In genomic region chr17:32854177-32854576, GRCh38 we compare ENCODE assay signal across 20 cellular contexts. TPM values are rescaled to one million over a fixed set of nuclear protein-coding genes. Genes with fewer than 3 reads are reported as not detected.
DNase-seq lines count a peak whose midpoint lies in the region; TF ChIP-seq lines count a peak whose summit lies in the region.
"Had no signal": no experiment of that assay in that cellular context is flagged by ENCODE, and none has a peak within 500 bp of the region (broad histone marks: within the 10 kb centered on the region; RNA-seq: fewer than 3 reads in every experiment).

No MANE protein-coding gene starts in this region.

- H3K4me3 Mint-ChIP-seq in chondrocyte (ENCODE audit: unreplicated experiment): peak overlapping the region; percentile 31
- H3K4me3 Mint-ChIP-seq: naive thymus-derived CD4-positive, alpha-beta T cell; stimulated activated naive B cell treated with anti-CD40 and anti-IgM and Interleukin-4, amounts not matched to agents 10 μg/mL and 1 μg/mL and 100 μg/mL, for 72 hours; T-helper 2 cell treated with Interferon-gamma antibody and Interleukin-4, amounts not matched to agents 5 μg/mL and 100 μg/mL, for 36 hours had no signal

- CTCF ChIA-PET in OCI-LY7 (lab: Charles Lee; ENCODE audit: unreplicated experiment): no interaction called here

- in situ Hi-C loops in ACHN (cut with HindIII; ENCODE audit: low pct_ligation_motif_present, low pct_unique_long_range_greater_than_20kb, low sequenced_read_pairs) (no loop called here), GM13977 (cut with MboI; ENCODE audit: low pct_unique_long_range_greater_than_20kb, low sequenced_read_pairs, unreplicated experiment) (no loop called here)

- H3K4me1 ChIP-seq in OCI-LY3 (ENCODE audit: low read length) (peaks cover 32% of the 10 kb centered on the region), mesendoderm (ENCODE audit: control insufficient read depth, low read depth, low read length) (peaks cover 2% of the 10 kb centered on the region), OCI-LY7 (ENCODE audit: insufficient read depth, low read length, poor library complexity, severe bottlenecking) (no peaks in the 10 kb centered on the region)
- H3K4me1 ChIP-seq: upper lobe of right lung had no signal

- H2BK5ac ChIP-seq in mesendoderm (ENCODE audit: low read length): no peak overlapping the region

- H3K27me3 Mint-ChIP-seq in chondrocyte (ENCODE audit: low read depth): no peaks in the 10 kb centered on the region

- H2AK5ac ChIP-seq in mesendoderm (ENCODE audit: low read length): no peak overlapping the region

- DNase-seq in ACHN (peak; percentile 54), chondrocyte (ENCODE audit: low spot score) (no peak), mesendoderm (peak; percentile 58), GM13977 (ENCODE audit: low spot score) (no peak), NCI-H146 (lab: John Stamatoyannopoulos, UW) (no peak), OCI-LY7 (ENCODE audit: low spot score) (no peak), hippocampal formation (lab: John Stamatoyannopoulos, UW) (no peak)
- DNase-seq: activated CD4-positive, CD25-positive, alpha-beta regulatory T cell treated with anti-CD3 and anti-CD28 coated beads, Interleukin-2, amount 50 U/mL, for 72 hours; amniotic stem cell; cerebellar nuclear complex; DMS153; naive thymus-derived CD4-positive, alpha-beta T cell; NCI-H1694 treated with DMSO at 0.1 percent for 48 hours; NCI-H446 treated with DMSO at 0.1 percent for 48 hours; stimulated activated CD4-positive, alpha-beta T cell treated with anti-CD3 and anti-CD28 coated beads, Interleukin-12 subunit alpha, Interleukin-12 subunit beta, amount 100 ng/mL, for 4 hours; stimulated activated naive B cell treated with anti-CD40 and anti-IgM and Interleukin-4, amounts not matched to agents 10 μg/mL and 1 μg/mL and 100 μg/mL, for 72 hours; upper lobe of right lung had no signal

- H2AFZ ChIP-seq in OCI-LY3 (ENCODE audit: low read depth, low read length) (no peak overlapping the region), OCI-LY7 (ENCODE audit: low read length) (no peak overlapping the region)

- H3K4ac ChIP-seq in mesendoderm (ENCODE audit: low read depth, low read length): no peak overlapping the region

- H3K9ac ChIP-seq in OCI-LY3 (ENCODE audit: low read length) (no peak overlapping the region), mesendoderm (ENCODE audit: low read length) (no peak overlapping the region)

- H3K9me2 ChIP-seq in OCI-LY7 (ENCODE audit: insufficient read depth, low read length): no peaks in the 10 kb centered on the region

- no peak overlapping the region for H4K8ac ChIP-seq in mesendoderm (ENCODE audit: low read depth, low read length)

- no peaks in the 10 kb centered on the region for H3K36me3 ChIP-seq in OCI-LY3 (replicated peaks; ENCODE audit: low read depth, low read length)
- H3K36me3 ChIP-seq in mesendoderm (ENCODE audit: control insufficient read depth, insufficient read depth, low read length): no peaks in the 10 kb centered on the region
- no peaks in the 10 kb centered on the region for H3K36me3 ChIP-seq in OCI-LY7 (ENCODE audit: insufficient read depth, low read length)
- H3K36me3 ChIP-seq: upper lobe of right lung had no signal

- POLR2A ChIA-PET in OCI-LY7 (lab: Charles Lee): no interaction called here

- peaks cover 2% of the 10 kb centered on the region for H3K79me1 ChIP-seq in mesendoderm (ENCODE audit: low read length)

- H3K27ac ChIP-seq in OCI-LY3 (ENCODE audit: low read length) (no peak overlapping the region), mesendoderm (ENCODE audit: low read depth, low read length) (no peak overlapping the region), OCI-LY7 (ENCODE audit: low read depth, low read length, poor library complexity, severe bottlenecking) (no peak overlapping the region)
- H3K27ac ChIP-seq: C4-2B, upper lobe of right lung had no signal

- intact Hi-C loops in OCI-LY7 (cut with micrococcal nuclease; ENCODE audit: unreplicated experiment): no loop called here

- BruUV-seq in OCI-LY7 (replicated peaks; lab: Mats Ljungman, UMichigan): no TSS peak

- no peak overlapping the region for H2BK15ac ChIP-seq in mesendoderm (replicated peaks; ENCODE audit: low read depth)

- H3K27ac Mint-ChIP-seq in chondrocyte (ENCODE audit: unreplicated experiment): peak overlapping the region; percentile 74
- H3K27ac Mint-ChIP-seq: naive thymus-derived CD4-positive, alpha-beta T cell; stimulated activated naive B cell treated with anti-CD40 and anti-IgM and Interleukin-4, amounts not matched to agents 10 μg/mL and 1 μg/mL and 100 μg/mL, for 72 hours; T-helper 2 cell treated with Interferon-gamma antibody and Interleukin-4, amounts not matched to agents 5 μg/mL and 100 μg/mL, for 36 hours had no signal

- no peak overlapping the region for H3K23ac ChIP-seq in mesendoderm (ENCODE audit: low read length)

- H3K56ac ChIP-seq in mesendoderm (ENCODE audit: low read length): no peak overlapping the region

- H3K27me3 ChIP-seq in OCI-LY3 (ENCODE audit: low read depth, low read length) (no peaks in the 10 kb centered on the region), mesendoderm (ENCODE audit: insufficient read depth, low read length, poor library complexity) (no peaks in the 10 kb centered on the region)
- H3K27me3 ChIP-seq: upper lobe of right lung had no signal

- peak overlapping the region; percentile 27 for H3K4me2 ChIP-seq in OCI-LY3 (ENCODE audit: low read length)
- no peak overlapping the region for H3K4me2 ChIP-seq in mesendoderm (ENCODE audit: low read length)
- no peak overlapping the region for H3K4me2 ChIP-seq in OCI-LY7 (ENCODE audit: low read length)

- no peaks in the 10 kb centered on the region for H3K9me3 ChIP-seq in OCI-LY3 (ENCODE audit: insufficient read depth, low read length)
- no peaks in the 10 kb centered on the region for H3K9me3 ChIP-seq in OCI-LY7 (ENCODE audit: low read length)
- H3K9me3 ChIP-seq: upper lobe of right lung had no signal

- no peak overlapping the region for H3K18ac ChIP-seq in mesendoderm (ENCODE audit: low read length)

- H4K20me1 ChIP-seq in OCI-LY3 (ENCODE audit: insufficient read depth, low read length) (peaks cover 27% of the 10 kb centered on the region), OCI-LY7 (ENCODE audit: insufficient read depth, low read length) (no peaks in the 10 kb centered on the region)

- H3K79me2 ChIP-seq in OCI-LY3 (ENCODE audit: low read length) (peaks cover 92% of the 10 kb centered on the region), mesendoderm (ENCODE audit: control insufficient read depth, insufficient read depth, low read length) (peaks cover 4% of the 10 kb centered on the region), OCI-LY7 (ENCODE audit: insufficient read depth, low read depth, low read length) (no peaks in the 10 kb centered on the region)

- H2BK120ac ChIP-seq in mesendoderm (ENCODE audit: low read depth, low read length): no peak overlapping the region

- H3K4me1 Mint-ChIP-seq in chondrocyte (ENCODE audit: low read depth): peaks cover 14% of the 10 kb centered on the region

- TF ChIP-seq CTCF in OCI-LY3 (IDR thresholded peaks at IDR 0.05; ENCODE audit: low read depth, low read length) (no peak), chondrocyte (IDR thresholded peaks at IDR 0.05) (no peak), GM13977 (IDR thresholded peaks at IDR 0.05; ENCODE audit: extremely low read depth, insufficient read depth, missing control alignments) (no peak), OCI-LY7 (conservative IDR thresholded peaks at IDR 0.05; ENCODE audit: low read length) (no peak)

- no peaks in the 10 kb centered on the region for H3K9me3 Mint-ChIP-seq in chondrocyte (ENCODE audit: low read depth)
- H3K9me3 Mint-ChIP-seq: stimulated activated naive B cell treated with anti-CD40 and anti-IgM and Interleukin-4, amounts not matched to agents 10 μg/mL and 1 μg/mL and 100 μg/mL, for 72 hours; T-helper 2 cell treated with Interferon-gamma antibody and Interleukin-4, amounts not matched to agents 5 μg/mL and 100 μg/mL, for 36 hours had no signal

- no CpG with 5 or more reads among the region's 1 CpG for WGBS in mesendoderm (ENCODE audit: extremely low coverage, insufficient coverage, low lambda C conversion rate)

- H3K4me3 ChIP-seq in OCI-LY3 (ENCODE audit: low read length): no peak overlapping the region
- no peak overlapping the region for H3K4me3 ChIP-seq in mesendoderm (ENCODE audit: low read length)
- H3K4me3 ChIP-seq in OCI-LY7 (ENCODE audit: low read depth, low read length, poor library complexity, severe bottlenecking): no peak overlapping the region
- H3K4me3 ChIP-seq: upper lobe of right lung had no signal

- no peaks in the 10 kb centered on the region for H3K36me3 Mint-ChIP-seq in chondrocyte (ENCODE audit: low read depth)
- H3K36me3 Mint-ChIP-seq: naive thymus-derived CD4-positive, alpha-beta T cell; stimulated activated naive B cell treated with anti-CD40 and anti-IgM and Interleukin-4, amounts not matched to agents 10 μg/mL and 1 μg/mL and 100 μg/mL, for 72 hours had no signal

- H4K5ac ChIP-seq in mesendoderm (ENCODE audit: low read length): no peak overlapping the region

RNA-seq across cellular contexts. Expression of gene MYO1D, which starts 22.7 kb away (rescaled TPM):
- 96.5 to 113 TPM (median 107 TPM) in 3 replicates for total RNA-seq in chondrocyte
- polyA plus RNA-seq in mesendoderm (2013, experiment 1 of 2): 15.4 TPM
- polyA plus RNA-seq in mesendoderm (2013, experiment 2 of 2): 15.7 TPM
- 0.09 TPM in 1 of 2 replicates, not detected in the other for total RNA-seq in OCI-LY7 (2014; rRNA removed; shearing (Covaris generic))
- 0.20 and 0.89 TPM in 2 replicates for total RNA-seq in OCI-LY7 (2022)

Comparison
In these comparisons a context has a peak if more than half of its experiments do, and no peak if none do; other contexts are left out.
1. DNase-seq: peak in ACHN (single experiment) and mesendoderm (single experiment); none in chondrocyte (single experiment), GM13977 (single experiment), NCI-H146 (single experiment), OCI-LY7 (single experiment) and hippocampal formation (0 of 2).
2. RNA of gene MYO1D, which starts 22.7 kb away (total RNA-seq): 96.5 to 113 TPM in chondrocyte; 0.09 to 0.89 TPM in OCI-LY7; every median in the first group is over 10 times any median in the second.